Comparison of ENCODE assay signal across 25 cellular contexts in genomic region chr1:159983681-159984080, GRCh38. TPM values are rescaled to one million over a fixed set of nuclear protein-coding genes. Genes with fewer than 3 reads are reported as not detected.
"Had no signal": no experiment of that assay in that cellular context is flagged by ENCODE, and none has a peak within 500 bp of the region (broad histone marks: within the 10 kb centered on the region; RNA-seq: fewer than 3 reads in every experiment).

No MANE protein-coding gene starts in this region.

- H3K4me3 ChIP-seq: gastrocnemius medialis, lung, prostate gland, right atrium auricular region, smooth muscle cell, stomach, thyroid gland, vagina had no signal

- H3K36me3 ChIP-seq: gastrocnemius medialis, prostate gland, right atrium auricular region, thyroid gland, vagina had no signal

- ATAC-seq: effector memory CD8-positive, alpha-beta T cell; gastrocnemius medialis; left lobe of liver; natural killer cell; sciatic nerve had no signal

- H3K9me3 ChIP-seq: gastrocnemius medialis, prostate gland, right atrium auricular region, stomach, thyroid gland, vagina had no signal

- H3K27ac ChIP-seq: gastrocnemius medialis, prostate gland, right atrium auricular region, stomach, thyroid gland, vagina had no signal

- DNase-seq: dermis blood vessel endothelial cell; effector memory CD8-positive, alpha-beta T cell; foreskin fibroblast; gastrocnemius medialis; kidney; natural killer cell; stimulated activated CD4-positive, alpha-beta T cell treated with anti-CD3 and anti-CD28 coated beads, Interleukin-12 subunit alpha, Interleukin-12 subunit beta, amount 100 ng/mL, for 4 hours; stimulated activated CD4-positive, alpha-beta T cell treated with anti-CD3 and anti-CD28 coated beads, Interleukin-1b, Interleukin-23, amount 100 ng/mL, for 48 hours; stimulated activated CD4-positive, alpha-beta T cell treated with anti-CD3 and anti-CD28 coated beads, Interleukin-4, amount 100 ng/mL, for 1 hour; stimulated activated CD8-positive, alpha-beta memory T cell treated with anti-CD3 and anti-CD28 coated beads, Interleukin-4, amount 100 ng/mL, for 48 hours; stimulated activated naive CD4-positive, alpha-beta T cell; stomach; thyroid gland; trophoblast cell had no signal

- H3K4me1 ChIP-seq: gastrocnemius medialis, prostate gland, right atrium auricular region, thyroid gland, vagina had no signal

- H3K27me3 ChIP-seq: right atrium auricular region, stomach, thyroid gland, vagina had no signal

RNA-seq across cellular contexts. Expression of gene SLAMF9, which starts 29.6 kb away (rescaled TPM):
- total RNA-seq: dermis blood vessel endothelial cell, gastrocnemius medialis, glomerular endothelial cell, kidney, natural killer cell, prostate gland, right atrium auricular region, stomach, temporal lobe, thyroid gland, ureter, vagina had no signal

RNA-seq across cellular contexts. Expression of gene IGSF9, which starts 38.3 kb away (rescaled TPM):
- total RNA-seq: dermis blood vessel endothelial cell, mononuclear cell, natural killer cell had no signal
